ENCODE assay signal across 8 cellular contexts in genomic region chr21:8758921-8759367, GRCh38.
DNase-seq lines count a peak whose midpoint lies in the region; ATAC-seq and TF ChIP-seq lines count a peak whose summit lies in the region.
"Not testable (repeated sequence)": the region's sequence is repeated elsewhere in the genome, so short reads cannot be mapped to it uniquely, and the experiment has no call there.

No MANE protein-coding gene starts in this region.

- not testable (repeated sequence) for H3K18ac ChIP-seq in H9 (ENCODE audit: insufficient read length, low read depth, low read length); trophoblast cell (ENCODE audit: low read length)

- H3K27ac Mint-ChIP-seq in H9 = not testable (repeated sequence)

- not testable (repeated sequence) for H2BK15ac ChIP-seq in H9 (ENCODE audit: low read depth, low read length)

- not testable (repeated sequence) for H3K23me2 ChIP-seq in H9 (ENCODE audit: insufficient read length, low read depth, low read length, poor library complexity, severe bottlenecking)

- H3K4me1 ChIP-seq in H9 (ENCODE audit: insufficient read depth, low read length); right cardiac atrium (ENCODE audit: control insufficient read depth, insufficient read depth, low read length); trophoblast cell (ENCODE audit: control insufficient read depth in 1 of 2, insufficient read depth in 2 of 2, low read length in 2 of 2): not testable (repeated sequence)

- H3K9me3 ChIP-seq in H9 (ENCODE audit: control insufficient read depth, low read depth, low read length) (peaks cover 66% of the 10 kb centered on the region), trophoblast cell (ENCODE audit: insufficient read depth, low read depth, low read length) (peaks cover 17% of the 10 kb centered on the region)
- H3K9me3 ChIP-seq in right cardiac atrium (ENCODE audit: control insufficient read depth, low read length) = not testable (repeated sequence)

- intact Hi-C loops in right cardiac atrium (cut with DNase I) = not testable (repeated sequence)

- not testable (repeated sequence) for H3K4ac ChIP-seq in H9 (ENCODE audit: low read depth, low read length); trophoblast cell (ENCODE audit: low read depth, low read length)

- H2BK120ac ChIP-seq in H9 (ENCODE audit: low read depth, low read length, poor library complexity, severe bottlenecking); trophoblast cell (ENCODE audit: insufficient read depth, low read length, poor library complexity): not testable (repeated sequence)

- H3K27me3 ChIP-seq in H9 (ENCODE audit: insufficient read depth, low read length); right cardiac atrium (ENCODE audit: control insufficient read depth, insufficient read depth); trophoblast cell (ENCODE audit: insufficient read depth, low read length): not testable (repeated sequence)

- H3K56ac ChIP-seq in H9 (ENCODE audit: insufficient read length, low read depth, low read length) = not testable (repeated sequence)

- in situ Hi-C loops in T47D (cut with HindIII; ENCODE audit: low pct_unique_long_range_greater_than_20kb, low sequenced_read_pairs) = not testable (repeated sequence)

- not testable (repeated sequence) for H2AK5ac ChIP-seq in H9 (ENCODE audit: insufficient read length, low read length); trophoblast cell (ENCODE audit: low read length)

- H4K91ac ChIP-seq in H9 (ENCODE audit: insufficient read length, low read depth, low read length); trophoblast cell (ENCODE audit: low read depth, low read length): not testable (repeated sequence)

- H3K36me3 Mint-ChIP-seq in H9 (ENCODE audit: insufficient read depth in 1 of 3, low read depth in 3 of 3) = peaks cover 23 to 37% (median 31%) of the 10 kb centered on the region in 3 experiments

- not testable (repeated sequence) for H3K23ac ChIP-seq in H9 (ENCODE audit: insufficient read length, low read depth, low read length); trophoblast cell (ENCODE audit: low read length)

- H3K4me3 Mint-ChIP-seq in H9 = not testable (repeated sequence)

- H3T11ph ChIP-seq in H9 (ENCODE audit: low read length) = not testable (repeated sequence)

- not testable (repeated sequence) for H3K4me2 ChIP-seq in H9 (ENCODE audit: insufficient read depth, insufficient read length, low read length); trophoblast cell (ENCODE audit: low read length)

- H3K4me3 ChIP-seq in right cardiac atrium (ENCODE audit: low read length) = not testable (repeated sequence)
- peak overlapping the region; percentile 21 for H3K4me3 ChIP-seq in trophoblast cell (ENCODE audit: low read depth, low read length)

- H2BK12ac ChIP-seq in H9 (ENCODE audit: insufficient read length, low read depth, low read length); trophoblast cell (ENCODE audit: low read length): not testable (repeated sequence)

- WGBS in H9 (ENCODE audit: extremely low coverage, insufficient read length, low lambda C conversion rate) = no CpG with 5 or more reads among the region's 25 CpGs
- 85% methylated on average over 25 of the region's 25 CpGs for WGBS in right cardiac atrium
- no CpG with 5 or more reads among the region's 25 CpGs for WGBS in trophoblast cell (ENCODE audit: extremely low coverage, insufficient coverage, insufficient read length)

- not testable (repeated sequence) for H2BK5ac ChIP-seq in H9 (ENCODE audit: insufficient read length, low read length); trophoblast cell (ENCODE audit: low read depth, low read length, poor library complexity)

- H2AFZ ChIP-seq in H9 (ENCODE audit: low read length); trophoblast cell (ENCODE audit: insufficient read depth, low read length, poor library complexity): not testable (repeated sequence)

- TF ChIP-seq CTCF in H9 (conservative IDR thresholded peaks at IDR 0.05) = not testable (repeated sequence)

- H2BK20ac ChIP-seq in H9 (ENCODE audit: low read depth, low read length, poor library complexity, severe bottlenecking) = not testable (repeated sequence)

- not testable (repeated sequence) for H3K79me1 ChIP-seq in H9 (ENCODE audit: insufficient read depth, low read depth, low read length, poor library complexity, severe bottlenecking); trophoblast cell (ENCODE audit: low read length)

- H4K20me1 ChIP-seq in H9 (ENCODE audit: control insufficient read depth, insufficient read depth, insufficient read length) = not testable (repeated sequence)

- H3K9ac ChIP-seq in H9 (ENCODE audit: extremely low read depth, insufficient read length, low read length); trophoblast cell (ENCODE audit: low read length): not testable (repeated sequence)

- H3K36me3 ChIP-seq in trophoblast cell (ENCODE audit: control insufficient read depth in 1 of 2, insufficient read depth in 2 of 2, low read length in 2 of 2) = not testable (repeated sequence)

- H4K8ac ChIP-seq in H9 (replicated peaks; ENCODE audit: insufficient read length, low read depth, low read length); trophoblast cell (ENCODE audit: low read depth, low read length): not testable (repeated sequence)

- not testable (repeated sequence) for H4K12ac ChIP-seq in trophoblast cell (ENCODE audit: low read depth, low read length)

- not testable (repeated sequence) for ATAC-seq in right cardiac atrium

- not testable (repeated sequence) for H3K79me2 ChIP-seq in H9 (ENCODE audit: insufficient read depth, low read length); trophoblast cell (ENCODE audit: control insufficient read depth, insufficient read depth, low read length, poor library complexity)

- peaks cover 70% of the 10 kb centered on the region in 2 experiments for H3K9me3 Mint-ChIP-seq in H9

- H3K27ac ChIP-seq in H9 (ENCODE audit: insufficient read length, low read depth, low read length); right cardiac atrium (ENCODE audit: low read length); trophoblast cell (ENCODE audit: low read depth, low read length): not testable (repeated sequence)

- not testable (repeated sequence) for H3K14ac ChIP-seq in H9 (ENCODE audit: insufficient read depth, low read length); trophoblast cell (ENCODE audit: low read length)

- not testable (repeated sequence) for H4K5ac ChIP-seq in H9 (ENCODE audit: insufficient read length, low read depth, low read length)

- not testable (repeated sequence) for H3K4me1 Mint-ChIP-seq in H9

- H3K27me3 Mint-ChIP-seq in H9 (ENCODE audit: low read depth) = not testable (repeated sequence)

- DNase-seq in COR-L47 (lab: John Stamatoyannopoulos, UW) (peak; percentile 68), H9 (peak; percentile 27), NCI-H146 (lab: John Stamatoyannopoulos, UW) (peak; percentile 94), NCI-H2227 treated with DMSO at 0.1 percent for 48 hours (lab: John Stamatoyannopoulos, UW) (peak; percentile 89), RPMI7951 (ENCODE audit: low read depth) (peak; percentile 4), T47D (ENCODE audit: low read depth in 1 of 2, low spot score in 1 of 2) (peak; percentile 13 to 87), right cardiac atrium (peak in 2 of 3 donors; percentile 48 to 63)
- DNase-seq in trophoblast cell = not testable (repeated sequence)
